In genomic region chr3:178059836-178060235, GRCh38 we compare ENCODE assay signal across 20 cellular contexts.
DNase-seq lines count a peak whose midpoint lies in the region; ATAC-seq and TF ChIP-seq lines count a peak whose summit lies in the region.
"Had no signal": no experiment of that assay in that cellular context is flagged by ENCODE, and none has a peak within 500 bp of the region (broad histone marks: within the 10 kb centered on the region; RNA-seq: fewer than 3 reads in every experiment).

No MANE protein-coding gene starts in this region.

- 85 to 88% methylated on average over 6 of the region's 6 CpGs for WGBS in sigmoid colon, 2 donors

- H3K27me3 ChIP-seq in sigmoid colon = no peaks in the 10 kb centered on the region
- H3K27me3 ChIP-seq: right lobe of liver had no signal

- peaks cover 0 to 3% (median 0%) of the 10 kb centered on the region in 7 donors for H3K9me3 Mint-ChIP-seq in CD14-positive monocyte
- H3K9me3 Mint-ChIP-seq: activated naive CD8-positive, alpha-beta T cell treated with anti-CD3 and anti-CD28 coated beads, Interleukin-2, amount 50 U/mL, for 24 hours; activated T-helper 2 cell treated with anti-CD3 and anti-CD28 coated beads, Interferon-gamma antibody, Interleukin-2, Interleukin-4, amounts not matched to agents 10 μg/mL and 5 μg/mL and 100 μg/mL, durations not matched to agents 14 hours and 24 hours and 36 hours had no signal

- intact Hi-C loops in sigmoid colon (cut with DNase I) (no loop called here), CD14-positive monocyte (cut with micrococcal nuclease) (no loop called here)

- no peak for ATAC-seq in HG03565 (IDR thresholded peaks at IDR 0.05; ENCODE audit: unreplicated experiment)
- ATAC-seq: activated CD8-positive, alpha-beta memory T cell treated with anti-CD3 and anti-CD28 coated beads, Interleukin-2, amount 10 ng/mL, durations not matched to agents 7 days and 5 days; activated naive CD8-positive, alpha-beta T cell treated with anti-CD3 and anti-CD28 coated beads, Interleukin-2, amount 50 U/mL, for 24 hours had no signal

- H3K27ac Mint-ChIP-seq in CD14-positive monocyte = no peak overlapping the region
- H3K27ac Mint-ChIP-seq: activated CD8-positive, alpha-beta memory T cell treated with anti-CD3 and anti-CD28 coated beads, Interleukin-2, amount 10 ng/mL, durations not matched to agents 7 days and 5 days; activated naive CD8-positive, alpha-beta T cell treated with anti-CD3 and anti-CD28 coated beads, Interleukin-2, amount 50 U/mL, for 24 hours; activated T-helper 2 cell treated with anti-CD3 and anti-CD28 coated beads, Interferon-gamma antibody, Interleukin-2, Interleukin-4, amounts not matched to agents 10 μg/mL and 5 μg/mL and 100 μg/mL, durations not matched to agents 14 hours and 24 hours and 36 hours had no signal

- H3K36me3 Mint-ChIP-seq in CD14-positive monocyte = no peaks in the 10 kb centered on the region
- H3K36me3 Mint-ChIP-seq: activated CD8-positive, alpha-beta memory T cell treated with anti-CD3 and anti-CD28 coated beads, Interleukin-2, amount 10 ng/mL, durations not matched to agents 7 days and 5 days had no signal

- peaks cover 0 to 34% (median 31%) of the 10 kb centered on the region in 4 donors for H3K4me1 ChIP-seq in sigmoid colon
- H3K4me1 ChIP-seq: right lobe of liver had no signal

- no peak for TF ChIP-seq POLR2A in sigmoid colon (IDR thresholded peaks at IDR 0.05)

- H3K27ac ChIP-seq in SK-N-MC (0 out of 2 replicates have a peak overlapping the region, but pooled peaks have one; percentile 17), sigmoid colon (peak overlapping the region; percentile 54 to 68 (median 61))
- H3K27ac ChIP-seq: C4-2B, KMS-11, right lobe of liver had no signal

- H3K4me3 ChIP-seq in SK-N-MC (no peak overlapping the region), fibroblast of villous mesenchyme (ENCODE audit: low read depth, low read length) (no peak overlapping the region), sigmoid colon (no peak overlapping the region)
- H3K4me3 ChIP-seq: right lobe of liver had no signal

- H3K4me3 Mint-ChIP-seq in CD14-positive monocyte = no peak overlapping the region
- H3K4me3 Mint-ChIP-seq: activated CD8-positive, alpha-beta memory T cell treated with anti-CD3 and anti-CD28 coated beads, Interleukin-2, amount 10 ng/mL, durations not matched to agents 7 days and 5 days; activated naive CD8-positive, alpha-beta T cell treated with anti-CD3 and anti-CD28 coated beads, Interleukin-2, amount 50 U/mL, for 24 hours had no signal

- DNase-seq in AG08395 (ENCODE audit: low spot score) = peak; percentile 19
- DNase-seq in SK-N-MC (ENCODE audit: low read depth, low spot score) = no peak
- peak; percentile 53 for DNase-seq in fibroblast of villous mesenchyme (ENCODE audit: low read depth)
- no peak for DNase-seq in sigmoid colon
- DNase-seq in DMS 273 (lab: John Stamatoyannopoulos, UW; ENCODE audit: unreplicated experiment) = no peak
- DNase-seq in SW 1271 (lab: John Stamatoyannopoulos, UW) = no peak
- DNase-seq in CD14-positive monocyte (ENCODE audit: low spot score) = no peak
- DNase-seq: activated CD4-positive, alpha-beta T cell treated with anti-CD3 and anti-CD28 coated beads for 48 hours; activated CD8-positive, alpha-beta memory T cell treated with anti-CD3 and anti-CD28 coated beads, Interleukin-2, amount 10 ng/mL, durations not matched to agents 7 days and 5 days; activated naive CD8-positive, alpha-beta T cell treated with anti-CD3 and anti-CD28 coated beads, Interleukin-2, amount 50 U/mL, for 24 hours; cortex of kidney; DMS 273 treated with DMSO at 0.1 percent for 48 hours; NCI-H2029; occipital lobe; right lobe of liver; stimulated activated naive CD4-positive, alpha-beta T cell treated with Interleukin-2 at 50 U/mL for 16 hours had no signal

- H3K36me3 ChIP-seq in SK-N-MC (ENCODE audit: insufficient read depth, low read length) (no peaks in the 10 kb centered on the region), sigmoid colon (no peaks in the 10 kb centered on the region)
- H3K36me3 ChIP-seq: right lobe of liver had no signal

- peaks cover 6% of the 10 kb centered on the region for H3K4me1 Mint-ChIP-seq in CD14-positive monocyte
- H3K4me1 Mint-ChIP-seq: activated CD8-positive, alpha-beta memory T cell treated with anti-CD3 and anti-CD28 coated beads, Interleukin-2, amount 10 ng/mL, durations not matched to agents 7 days and 5 days; activated naive CD8-positive, alpha-beta T cell treated with anti-CD3 and anti-CD28 coated beads, Interleukin-2, amount 50 U/mL, for 24 hours had no signal

- H3K27me3 Mint-ChIP-seq in CD14-positive monocyte (ENCODE audit: low read depth in 3 of 3) = peaks cover 0 to 2% (median 0%) of the 10 kb centered on the region in 3 donors
- H3K27me3 Mint-ChIP-seq: activated CD8-positive, alpha-beta memory T cell treated with anti-CD3 and anti-CD28 coated beads, Interleukin-2, amount 10 ng/mL, durations not matched to agents 7 days and 5 days; activated naive CD8-positive, alpha-beta T cell treated with anti-CD3 and anti-CD28 coated beads, Interleukin-2, amount 50 U/mL, for 24 hours had no signal

- no peak for TF ChIP-seq EP300 in sigmoid colon (IDR thresholded peaks at IDR 0.05)

- no peak overlapping the region for H3K9ac ChIP-seq in SK-N-MC (ENCODE audit: insufficient read length)
- H3K9ac ChIP-seq: KMS-11 had no signal

- no peak for TF ChIP-seq CTCF in fibroblast of villous mesenchyme (IDR thresholded peaks at IDR 0.05; ENCODE audit: insufficient read depth, low read depth, low read length)
- TF ChIP-seq CTCF in sigmoid colon (IDR thresholded peaks at IDR 0.05) = no peak
- TF ChIP-seq CTCF in CD14-positive monocyte (IDR thresholded peaks at IDR 0.05) = no peak

- no peaks in the 10 kb centered on the region for H3K9me3 ChIP-seq in SK-N-MC (ENCODE audit: low read depth, low read length)
- no peaks in the 10 kb centered on the region for H3K9me3 ChIP-seq in sigmoid colon
- H3K9me3 ChIP-seq: right lobe of liver had no signal

Comparison
In these comparisons a context has a peak if more than half of its experiments do, and no peak if none do; other contexts are left out.
1. DNase-seq: peak in AG08395 (single experiment) and fibroblast of villous mesenchyme (single experiment); none in SK-N-MC (single experiment), sigmoid colon (single experiment), DMS 273 (single experiment), SW 1271 (0 of 2) and CD14-positive monocyte (single experiment).